In the genomic region with DNA sequence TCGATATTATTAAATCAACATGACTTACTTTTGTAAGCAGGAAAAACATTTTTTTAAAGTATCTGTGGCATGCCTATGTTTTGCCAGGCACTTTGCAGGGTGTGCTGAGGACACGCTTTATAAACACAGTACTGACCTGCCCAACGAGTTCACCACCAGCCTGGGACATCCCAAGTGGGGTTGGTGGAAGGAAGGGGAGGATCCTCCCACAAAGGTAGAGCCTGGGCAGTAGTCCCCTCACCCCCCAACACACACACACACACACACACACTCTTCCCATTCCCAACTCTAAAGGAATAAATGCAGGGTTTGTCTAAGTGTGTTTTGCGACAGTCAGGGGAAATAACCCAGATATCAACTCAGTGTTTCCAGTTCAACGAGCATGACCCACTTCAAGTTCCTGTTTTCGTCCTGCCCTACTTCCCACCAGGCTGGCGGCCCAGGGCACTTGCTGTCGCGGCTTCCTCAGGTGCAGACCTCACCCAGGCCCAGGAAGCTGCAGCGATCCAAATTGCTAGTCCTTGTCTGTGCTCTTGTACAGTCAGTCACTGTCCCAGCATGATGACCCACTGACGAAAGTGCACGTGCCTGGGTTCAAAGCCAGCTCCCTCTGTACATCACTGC, we compare ENCODE assay signal across 9 cellular contexts. TPM values are rescaled to one million over a fixed set of nuclear protein-coding genes. Genes with fewer than 3 reads are reported as not detected.
DNase-seq lines count a peak whose midpoint lies in the region; ATAC-seq and TF ChIP-seq lines count a peak whose summit lies in the region.
"Had no signal": no experiment of that assay in that cellular context is flagged by ENCODE, and none has a peak within 500 bp of the region (broad histone marks: within the 10 kb centered on the region; RNA-seq: fewer than 3 reads in every experiment).

No MANE protein-coding gene starts in this region.

- H3K79me2 ChIP-seq in GM23338 (replicated peaks; ENCODE audit: insufficient read depth): peaks cover 54% of the 10 kb centered on the region

- TF ChIP-seq CTCF in right lobe of liver (IDR thresholded peaks at IDR 0.05): no peak
- TF ChIP-seq CTCF in GM23338 (conservative IDR thresholded peaks at IDR 0.05; ENCODE audit: low read depth in 2 of 2): no peak

- H3K27ac ChIP-seq in right lobe of liver: peak overlapping the region in 2 of 3 donors; percentile 52 to 90
- H3K27ac ChIP-seq in GM23338 (ENCODE audit: low read depth): no peak overlapping the region

- peaks cover 18% of the 10 kb centered on the region for H3K27me3 Mint-ChIP-seq in GM23338 (ENCODE audit: insufficient read depth, low read depth, poor library complexity)

- H3K9me3 Mint-ChIP-seq in GM23338: no peaks in the 10 kb centered on the region

- peaks cover 13% of the 10 kb centered on the region; the same call in 1 of the 2 replicates for H3F3A ChIP-seq in GM23338 (replicated peaks; ENCODE audit: low read depth)

- peaks cover 52% of the 10 kb centered on the region for H3K4me1 Mint-ChIP-seq in GM23338

- H3K9me2 ChIP-seq in GM23338 (ENCODE audit: insufficient read depth): no peaks in the 10 kb centered on the region

- H3K4me3 ChIP-seq in right lobe of liver: no peak overlapping the region
- H3K4me3 ChIP-seq in GM23338: no peak overlapping the region

- intact Hi-C loops in right lobe of liver (cut with DNase I): no loop called here

- H3K27me3 ChIP-seq in right lobe of liver (no peaks in the 10 kb centered on the region), GM23338 (ENCODE audit: insufficient read depth) (no peaks in the 10 kb centered on the region)

- peaks cover 7% of the 10 kb centered on the region for H4K20me1 ChIP-seq in GM23338 (replicated peaks; ENCODE audit: insufficient read depth)

- no peak overlapping the region for H3K27ac Mint-ChIP-seq in GM23338

- no peak overlapping the region for H2AFZ ChIP-seq in GM23338

- no peak overlapping the region for H3K4me2 ChIP-seq in GM23338

- TF ChIP-seq POLR2A in GM18526 (IDR thresholded peaks at IDR 0.05; ENCODE audit: extremely low read depth, insufficient read length) (peak; percentile 27), Raji (IDR thresholded peaks at IDR 0.05; ENCODE audit: insufficient read depth, low read depth, low read length) (peak; percentile 45; the same call in 1 of the 2 replicates), right lobe of liver (IDR thresholded peaks at IDR 0.05) (peak; percentile 20)

- H3K4me1 ChIP-seq in right lobe of liver: peaks cover 0 to 81% (median 43%) of the 10 kb centered on the region in 4 donors
- peaks cover 19% of the 10 kb centered on the region for H3K4me1 ChIP-seq in GM23338 (ENCODE audit: insufficient read depth)

- H3K4me3 Mint-ChIP-seq in GM23338: no peak overlapping the region

- 0 out of 3 replicates have a peak, but pooled peaks cover 2% of the 10 kb centered on the region for H3K36me3 Mint-ChIP-seq in GM23338 (ENCODE audit: low read depth)

- DNase-seq in activated naive CD4-positive, alpha-beta T cell treated with Interleukin-2 at 50 U/mL for 16 hours: peak; percentile 71
- DNase-seq in right lobe of liver (peak in 2 of 3 donors; percentile 60 to 72), SHP77 treated with DMSO at 0.1 percent for 48 hours (lab: John Stamatoyannopoulos, UW) (no peak), GM23338 (ENCODE audit: low spot score) (no peak)
- peak; percentile 64 for DNase-seq in stimulated activated naive CD8-positive, alpha-beta T cell treated with anti-CD3 and anti-CD28 coated beads, Interleukin-15, Interleukin-2, amounts not matched to agents 100 U/mL and 50 U/mL, for 24 hours

- WGBS in right lobe of liver (ENCODE audit: insufficient coverage, low coverage, low lambda C conversion rate, missing lambda C conversion rate): 5% methylated on average over 12 of the region's 12 CpGs

- H3K36me3 ChIP-seq in right lobe of liver: peaks cover 0 to 2% (median 0%) of the 10 kb centered on the region in 4 donors
- H3K36me3 ChIP-seq in GM23338 (ENCODE audit: insufficient read depth): no peaks in the 10 kb centered on the region

- ATAC-seq in right lobe of liver (peak in 3 of 4 donors; percentile 9 to 15 (median 11)), GM23338 (no peak), HG03469 (IDR thresholded peaks at IDR 0.05; ENCODE audit: unreplicated experiment) (no peak)
- ATAC-seq in stimulated activated naive CD8-positive, alpha-beta T cell treated with anti-CD3 and anti-CD28 coated beads, Interleukin-15, Interleukin-2, amounts not matched to agents 100 U/mL and 50 U/mL, for 24 hours: peak; percentile 21
- ATAC-seq: left colon had no signal

- H3K9me3 ChIP-seq in right lobe of liver: no peaks in the 10 kb centered on the region

TF ChIP-seq in GM23338, 12 proteins besides CTCF, POLR2A, EP300 and RAD21:
- TF ChIP-seq, protein P1, sequence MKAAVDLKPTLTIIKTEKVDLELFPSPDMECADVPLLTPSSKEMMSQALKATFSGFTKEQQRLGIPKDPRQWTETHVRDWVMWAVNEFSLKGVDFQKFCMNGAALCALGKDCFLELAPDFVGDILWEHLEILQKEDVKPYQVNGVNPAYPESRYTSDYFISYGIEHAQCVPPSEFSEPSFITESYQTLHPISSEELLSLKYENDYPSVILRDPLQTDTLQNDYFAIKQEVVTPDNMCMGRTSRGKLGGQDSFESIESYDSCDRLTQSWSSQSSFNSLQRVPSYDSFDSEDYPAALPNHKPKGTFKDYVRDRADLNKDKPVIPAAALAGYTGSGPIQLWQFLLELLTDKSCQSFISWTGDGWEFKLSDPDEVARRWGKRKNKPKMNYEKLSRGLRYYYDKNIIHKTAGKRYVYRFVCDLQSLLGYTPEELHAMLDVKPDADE (IDR thresholded peaks at IDR 0.05): no peak
- TF ChIP-seq POLR2AphosphoS5 (IDR thresholded peaks at IDR 0.05; ENCODE audit: low read depth) (no peak), EZH2phosphoT487 (IDR thresholded peaks at IDR 0.05; ENCODE audit: unreplicated experiment) (no peak), ZNF114 (CRISPR knock-in tag; IDR thresholded peaks at IDR 0.05) (no peak), STAT1 (IDR thresholded peaks at IDR 0.05; ENCODE audit: unreplicated experiment) (no peak), CREB1 (CRISPR knock-in tag; IDR thresholded peaks at IDR 0.05; ENCODE audit: low read depth) (no peak), NANOG (IDR thresholded peaks at IDR 0.05; ENCODE audit: borderline replicate concordance) (no peak), ZNF331 (CRISPR knock-in tag; IDR thresholded peaks at IDR 0.05; ENCODE audit: low read depth) (no peak)

RNA-seq across cellular contexts. Expression of gene CERK, which starts 3.1 kb away (rescaled TPM):
- total RNA-seq in right lobe of liver: 10 to 100 TPM in 5 of 6 experiments, 1 to 10 TPM in 1; 9.6 to 27.5 (median 18.5) TPM
- total RNA-seq in GM23338 (2014; rRNA removed; shearing (Covaris generic)): 62.9 and 63.5 TPM in 2 replicates
- 11.9 and 12.7 TPM in 2 replicates for polyA plus RNA-seq in GM23338 (2016; fragmentation: Nextera tagmentation; extraction: Ambion mirVana)

RNA-seq across cellular contexts. Expression of gene TBC1D22A, which starts 27.5 kb away (rescaled TPM):
- 10 to 100 TPM; 10.9 to 18.1 (median 14.0) TPM for total RNA-seq in right lobe of liver
- 10.7 and 13.3 TPM in 2 replicates for total RNA-seq in GM23338 (2014; rRNA removed; shearing (Covaris generic))
- polyA plus RNA-seq in GM23338 (2016; fragmentation: Nextera tagmentation; extraction: Ambion mirVana): 9.0 and 9.6 TPM in 2 replicates

Comparison
In these comparisons a context has a peak if more than half of its experiments do, and no peak if none do; other contexts are left out.
1. DNase-seq: peak in activated naive CD4-positive, alpha-beta T cell treated with Interleukin-2 at 50 U/mL for 16 hours (single experiment), right lobe of liver (2 of 3) and stimulated activated naive CD8-positive, alpha-beta T cell treated with anti-CD3 and anti-CD28 coated beads, Interleukin-15, Interleukin-2, amounts not matched to agents 100 U/mL and 50 U/mL, for 24 hours (single experiment); none in SHP77 treated with DMSO at 0.1 percent for 48 hours (single experiment) and GM23338 (single experiment).
2. ATAC-seq: peak in right lobe of liver (3 of 4) and stimulated activated naive CD8-positive, alpha-beta T cell treated with anti-CD3 and anti-CD28 coated beads, Interleukin-15, Interleukin-2, amounts not matched to agents 100 U/mL and 50 U/mL, for 24 hours (single experiment); none in GM23338 (single experiment) and HG03469 (single experiment).
3. Peak in every context shown above with its lines, with median percentiles within 50 percentile points of each other: POLR2A ChIP-seq.